Comparison of ENCODE assay signal across 8 cellular contexts in genomic region chr7:150356265-150356897, GRCh38. TPM values are rescaled to one million over a fixed set of nuclear protein-coding genes. Genes with fewer than 3 reads are reported as not detected.
DNase-seq lines count a peak whose midpoint lies in the region; ATAC-seq, FAIRE-seq and TF ChIP-seq lines count a peak whose summit lies in the region.

No MANE protein-coding gene starts in this region.

- H3K4me1 ChIP-seq in left lung: no peaks in the 10 kb centered on the region

- H3K9me3 Mint-ChIP-seq in activated naive CD4-positive, alpha-beta T cell treated with anti-CD3 and anti-CD28 coated beads, Interleukin-2, amount 50 U/mL, for 24 hours: no peaks in the 10 kb centered on the region
- peaks cover 4% of the 10 kb centered on the region for H3K9me3 Mint-ChIP-seq in activated naive CD8-positive, alpha-beta T cell treated with anti-CD3 and anti-CD28 coated beads for 36 hours

- H3K9me3 ChIP-seq in left lung: no peaks in the 10 kb centered on the region

- no peak overlapping the region for H3K27ac ChIP-seq in left lung

- peaks cover 44% of the 10 kb centered on the region for H3K4me1 Mint-ChIP-seq in activated naive CD4-positive, alpha-beta T cell treated with anti-CD3 and anti-CD28 coated beads, Interleukin-2, amount 50 U/mL, for 24 hours
- peaks cover 38% of the 10 kb centered on the region for H3K4me1 Mint-ChIP-seq in activated naive CD8-positive, alpha-beta T cell treated with anti-CD3 and anti-CD28 coated beads for 36 hours

- H3K36me3 ChIP-seq in left lung: no peaks in the 10 kb centered on the region

- no peaks in the 10 kb centered on the region for H3K27me3 Mint-ChIP-seq in activated naive CD4-positive, alpha-beta T cell treated with anti-CD3 and anti-CD28 coated beads, Interleukin-2, amount 50 U/mL, for 24 hours
- H3K27me3 Mint-ChIP-seq in activated naive CD8-positive, alpha-beta T cell treated with anti-CD3 and anti-CD28 coated beads for 36 hours: no peaks in the 10 kb centered on the region

- intact Hi-C loops in left lung (cut with DNase I): loop anchor here in 1 of 2 donors (10.0 kb wide), 1 partner anchor 68 kb away; no protein-coding TSS in a partner anchor

- no peak for DNase-seq in activated naive CD4-positive, alpha-beta T cell treated with anti-CD3 and anti-CD28 coated beads, Interleukin-2, amount 50 U/mL, for 16 hours
- peak; percentile 44 for DNase-seq in M059J (ENCODE audit: low read depth)
- DNase-seq in activated naive CD8-positive, alpha-beta T cell treated with anti-CD3 and anti-CD28 coated beads for 36 hours: no peak
- no peak for DNase-seq in left lung
- no peak for DNase-seq in NCI-H187 (lab: John Stamatoyannopoulos, UW)
- DNase-seq in GM19239 (ENCODE audit: insufficient read length, low spot score): no peak

- no peak for FAIRE-seq in GM19239 (lab: Jason Lieb, UNC)

- peak overlapping the region; percentile 62 for H3K27ac Mint-ChIP-seq in activated naive CD4-positive, alpha-beta T cell treated with anti-CD3 and anti-CD28 coated beads, Interleukin-2, amount 50 U/mL, for 24 hours
- peak overlapping the region; percentile 29 for H3K27ac Mint-ChIP-seq in activated naive CD8-positive, alpha-beta T cell treated with anti-CD3 and anti-CD28 coated beads for 36 hours

- peak; percentile 37 to 49 for TF ChIP-seq CTCF in left lung (IDR thresholded peaks at IDR 0.05)

- peak; percentile 33 for ATAC-seq in left lung
- no peak for ATAC-seq in GM21390 (IDR thresholded peaks at IDR 0.05; ENCODE audit: unreplicated experiment)

- H3K36me3 Mint-ChIP-seq in activated naive CD4-positive, alpha-beta T cell treated with anti-CD3 and anti-CD28 coated beads, Interleukin-2, amount 50 U/mL, for 24 hours: no peaks in the 10 kb centered on the region
- peaks cover 4% of the 10 kb centered on the region for H3K36me3 Mint-ChIP-seq in activated naive CD8-positive, alpha-beta T cell treated with anti-CD3 and anti-CD28 coated beads for 36 hours

- no peaks in the 10 kb centered on the region for H3K27me3 ChIP-seq in left lung

- no peak overlapping the region for H3K4me3 ChIP-seq in left lung

- H3K4me3 Mint-ChIP-seq in activated naive CD4-positive, alpha-beta T cell treated with anti-CD3 and anti-CD28 coated beads, Interleukin-2, amount 50 U/mL, for 24 hours: peak overlapping the region; percentile 44
- H3K4me3 Mint-ChIP-seq in activated naive CD8-positive, alpha-beta T cell treated with anti-CD3 and anti-CD28 coated beads for 36 hours: no peak overlapping the region

RNA-seq across cellular contexts. Expression of gene REPIN1, which starts 12.2 kb away (rescaled TPM):
- total RNA-seq in M059J (2014; rRNA removed; shearing (Covaris generic)): 103 and 155 TPM in 2 replicates
- 10 to 100 TPM; 54.7 to 55.1 TPM for total RNA-seq in activated naive CD8-positive, alpha-beta T cell treated with anti-CD3 and anti-CD28 coated beads for 36 hours
- 100 to 1,000 TPM in 1 of 2 donors, 10 to 100 TPM in 1; 81.4 to 110 TPM for total RNA-seq in left lung

RNA-seq across cellular contexts. Expression of gene RARRES2, which starts 15.0 kb away (rescaled TPM):
- 1.1 and 1.7 TPM in 2 replicates for total RNA-seq in M059J (2014; rRNA removed; shearing (Covaris generic))
- not detected for total RNA-seq in activated naive CD8-positive, alpha-beta T cell treated with anti-CD3 and anti-CD28 coated beads for 36 hours
- 100 to 1,000 TPM; 133 to 162 TPM for total RNA-seq in left lung

RNA-seq across cellular contexts. Expression of gene ZNF775, which starts 22.7 kb away (rescaled TPM):
- total RNA-seq in M059J (2014; rRNA removed; shearing (Covaris generic)): 2.5 and 5.3 TPM in 2 replicates
- 1 to 10 TPM; 3.7 to 4.0 TPM for total RNA-seq in activated naive CD8-positive, alpha-beta T cell treated with anti-CD3 and anti-CD28 coated beads for 36 hours
- 1 to 10 TPM; 5.2 to 5.6 TPM for total RNA-seq in left lung

RNA-seq across cellular contexts. Expression of gene ACTR3C, which starts 33.0 kb away (rescaled TPM):
- total RNA-seq in M059J (2014; rRNA removed; shearing (Covaris generic)): 0.07 TPM in 1 of 2 replicates, not detected in the other
- 1 to 10 TPM; 2.8 to 3.4 TPM for total RNA-seq in activated naive CD8-positive, alpha-beta T cell treated with anti-CD3 and anti-CD28 coated beads for 36 hours
- 10 to 100 TPM; 24.0 to 25.1 TPM for total RNA-seq in left lung

RNA-seq across cellular contexts. Expression of gene LRRC61, which starts 33.2 kb away (rescaled TPM):
- 0.47 TPM in 1 of 2 replicates, not detected in the other for total RNA-seq in M059J (2014; rRNA removed; shearing (Covaris generic))
- 10 to 100 TPM; 23.5 to 26.1 TPM for total RNA-seq in activated naive CD8-positive, alpha-beta T cell treated with anti-CD3 and anti-CD28 coated beads for 36 hours
- total RNA-seq in left lung: 10 to 100 TPM in 1 of 2 donors, 1 to 10 TPM in 1; 9.0 to 15.8 TPM

Comparison
In these comparisons a context has a peak if more than half of its experiments do, and no peak if none do; other contexts are left out.
1. RNA of gene RARRES2, which starts 15.0 kb away (total RNA-seq): 133 to 162 TPM in left lung; 1.1 to 1.7 TPM in M059J and not detected in activated naive CD8-positive, alpha-beta T cell treated with anti-CD3 and anti-CD28 coated beads for 36 hours; every median in the first group is over 10 times any median in the second.